ENCODE assay signal across 8 cellular contexts in genomic region chr15:41620536-41621199, GRCh38. TPM values are rescaled to one million over a fixed set of nuclear protein-coding genes. Genes with fewer than 3 reads are reported as not detected.
A peak's percentile ranks its signal among the peaks of the same experiment; 100 is the strongest.
DNase-seq lines count a peak whose midpoint lies in the region; ATAC-seq and TF ChIP-seq lines count a peak whose summit lies in the region.

No MANE protein-coding gene starts in this region.

- no peak for TF ChIP-seq POLR2A in stomach (IDR thresholded peaks at IDR 0.05)

- no peak for TF ChIP-seq CTCF in A673 (conservative IDR thresholded peaks at IDR 0.05; ENCODE audit: low read depth, low read length)
- TF ChIP-seq CTCF in stomach (IDR thresholded peaks at IDR 0.05): no peak

- CTCF ChIA-PET in A673 (lab: Charles Lee): no interaction called here

- TF ChIP-seq EP300 in stomach (IDR thresholded peaks at IDR 0.05): no peak

- H3K27ac Mint-ChIP-seq in activated naive CD4-positive, alpha-beta T cell treated with anti-CD3 and anti-CD28 coated beads, Interleukin-2, amount 50 U/mL, for 24 hours: peak overlapping the region; percentile 74

- H3K9me3 ChIP-seq in A673 (ENCODE audit: low read depth, low read length, poor library complexity, severe bottlenecking) (no peaks in the 10 kb centered on the region), HAP-1 (no peaks in the 10 kb centered on the region), stomach (peaks cover 0 to 5% (median 2%) of the 10 kb centered on the region in 4 donors)

- TSS peak; percentile 58 for BruUV-seq in A673 (replicated peaks; lab: Mats Ljungman, UMichigan)

- H3K27me3 ChIP-seq in A673 (replicated peaks; ENCODE audit: insufficient read depth, low read depth, low read length, poor library complexity) (no peaks in the 10 kb centered on the region), HAP-1 (ENCODE audit: low read depth) (no peaks in the 10 kb centered on the region), stomach (no peaks in the 10 kb centered on the region)

- ATAC-seq in GM21367 (IDR thresholded peaks at IDR 0.05; ENCODE audit: unreplicated experiment): no peak
- ATAC-seq in HG03565 (IDR thresholded peaks at IDR 0.05; ENCODE audit: unreplicated experiment): no peak

- WGBS in stomach, 5 donors: 18 to 21% (median 20%) methylated on average over 16 to 18 of the region's 18 CpGs

- H3K27ac ChIP-seq in A673 (ENCODE audit: low read depth, low read length, poor library complexity, severe bottlenecking): peak overlapping the region; percentile 80
- peak overlapping the region; percentile 60 to 88 (median 79) for H3K27ac ChIP-seq in stomach

- H3K36me3 ChIP-seq in A673 (ENCODE audit: insufficient read depth, low read length, poor library complexity, severe bottlenecking) (no peaks in the 10 kb centered on the region), HAP-1 (replicated peaks) (no peaks in the 10 kb centered on the region), stomach (no peaks in the 10 kb centered on the region)

- POLR2A ChIA-PET in A673 (lab: Charles Lee; ENCODE audit: low non-redundant PET): interaction anchor here (0.5 to 0.7 kb wide), 2 partner anchors 40 to 516 kb away, joined by 3 to 4 read pairs; no protein-coding TSS in a partner anchor

- H3K4me3 ChIP-seq in A673 (ENCODE audit: low read depth, low read length, poor library complexity, severe bottlenecking) (peak overlapping the region; percentile 51), HAP-1 (peak overlapping the region; percentile 10; the same call in 1 of the 2 replicates), stomach (peak overlapping the region; percentile 49 to 62 (median 55))

- H3K27me3 Mint-ChIP-seq in activated naive CD4-positive, alpha-beta T cell treated with anti-CD3 and anti-CD28 coated beads, Interleukin-2, amount 50 U/mL, for 24 hours: no peaks in the 10 kb centered on the region

- intact Hi-C loops in A673 (cut with micrococcal nuclease; ENCODE audit: unreplicated experiment) (no loop called here), stomach (cut with DNase I; ENCODE audit: low total_unique reads) (no loop called here)

- peaks cover 2% of the 10 kb centered on the region for H3K36me3 Mint-ChIP-seq in activated naive CD4-positive, alpha-beta T cell treated with anti-CD3 and anti-CD28 coated beads, Interleukin-2, amount 50 U/mL, for 24 hours

- no peak for DNase-seq in A673 (ENCODE audit: low spot score)
- DNase-seq in HAP-1 (ENCODE audit: low spot score in 2 of 2): no peak
- DNase-seq in islet precursor cell: peak; percentile 79
- no peak for DNase-seq in stomach
- no peak for DNase-seq in stimulated activated CD4-positive, alpha-beta T cell treated with anti-CD3 and anti-CD28 coated beads, Interleukin-2, amount 100 ng/mL, for 24 hours

- H3K4me3 Mint-ChIP-seq in activated naive CD4-positive, alpha-beta T cell treated with anti-CD3 and anti-CD28 coated beads, Interleukin-2, amount 50 U/mL, for 24 hours: peak overlapping the region; percentile 72

- H3K4me1 ChIP-seq in A673 (ENCODE audit: insufficient read depth, low read length, poor library complexity, severe bottlenecking) (peaks cover 10% of the 10 kb centered on the region), HAP-1 (peaks cover 5% of the 10 kb centered on the region), stomach (peaks cover 11 to 24% (median 19%) of the 10 kb centered on the region in 4 donors)

- H3K9me3 Mint-ChIP-seq in activated naive CD4-positive, alpha-beta T cell treated with anti-CD3 and anti-CD28 coated beads, Interleukin-2, amount 50 U/mL, for 24 hours: peaks cover 5% of the 10 kb centered on the region

- in situ Hi-C loops in HAP-1 (cut with MboI; ENCODE audit: low sequenced_read_pairs): no loop called here

- peaks cover 21% of the 10 kb centered on the region for H3K4me1 Mint-ChIP-seq in activated naive CD4-positive, alpha-beta T cell treated with anti-CD3 and anti-CD28 coated beads, Interleukin-2, amount 50 U/mL, for 24 hours

RNA-seq across cellular contexts. Expression of gene MGA, which starts 39.5 kb away (rescaled TPM):
- 42.1 and 49.3 TPM in 2 replicates for total RNA-seq in A673 (2021)
- 10 to 100 TPM; 19.6 to 75.2 (median 47.4) TPM for total RNA-seq in stomach
- 1 to 10 TPM; 2.1 to 2.3 (median 2.2) TPM for polyA plus RNA-seq in stomach
